ENCODE assay signal across 36 cellular contexts in genomic region chr12:28650906-28651305, GRCh38.
"Had no signal": no experiment of that assay in that cellular context is flagged by ENCODE, and none has a peak within 500 bp of the region (broad histone marks: within the 10 kb centered on the region; RNA-seq: fewer than 3 reads in every experiment).

No MANE protein-coding gene starts in this region.

- ATAC-seq: activated CD4-positive, alpha-beta T cell treated with anti-CD3 and anti-CD28 coated beads for 36 hours; activated CD4-positive, CD25-positive, alpha-beta regulatory T cell treated with anti-CD3 and anti-CD28 coated beads, Interleukin-2, amount 50 U/mL, for 24 hours; activated CD8-positive, alpha-beta memory T cell treated with anti-CD3 and anti-CD28 coated beads, Interleukin-2, amount 10 ng/mL, durations not matched to agents 7 days and 5 days; activated CD8-positive, alpha-beta T cell treated with anti-CD3 and anti-CD28 coated beads, Interleukin-2, amount 10 ng/mL, durations not matched to agents 7 days and 5 days; activated naive CD8-positive, alpha-beta T cell treated with anti-CD3 and anti-CD28 coated beads, Interleukin-2, amount 50 U/mL, for 24 hours; body of pancreas; WTC11 had no signal

- H3K9me3 Mint-ChIP-seq: activated naive CD4-positive, alpha-beta T cell treated with anti-CD3 and anti-CD28 coated beads, Interleukin-2, amount 10 ng/mL, durations not matched to agents 7 days and 5 days; activated T-helper 2 cell treated with anti-CD3 and anti-CD28 coated beads, Interferon-gamma antibody, Interleukin-2, Interleukin-4, amounts not matched to agents 10 μg/mL and 5 μg/mL and 100 μg/mL, durations not matched to agents 14 hours and 24 hours and 36 hours; T-helper 2 cell treated with Interferon-gamma antibody and Interleukin-4, amounts not matched to agents 5 μg/mL and 100 μg/mL, for 36 hours had no signal

- H3K36me3 ChIP-seq: ascending aorta, brain microvascular endothelial cell, breast epithelium, WERI-Rb-1 had no signal

- H3K4me1 Mint-ChIP-seq: activated CD4-positive, alpha-beta memory T cell treated with anti-CD3 and anti-CD28 coated beads, Interleukin-2, amount 10 ng/mL, durations not matched to agents 7 days and 5 days; activated CD4-positive, alpha-beta T cell treated with anti-CD3 and anti-CD28 coated beads for 36 hours; activated CD4-positive, alpha-beta T cell treated with anti-CD3 and anti-CD28 coated beads, Interleukin-2, amount 10 ng/mL, durations not matched to agents 7 days and 5 days; activated CD8-positive, alpha-beta memory T cell treated with anti-CD3 and anti-CD28 coated beads, Interleukin-2, amount 10 ng/mL, durations not matched to agents 7 days and 5 days; activated naive CD4-positive, alpha-beta T cell treated with anti-CD3 and anti-CD28 coated beads, Interleukin-2, amount 10 ng/mL, durations not matched to agents 7 days and 5 days; activated naive CD4-positive, alpha-beta T cell treated with anti-CD3 and anti-CD28 coated beads, Interleukin-2, amount 50 U/mL, for 24 hours; activated naive CD8-positive, alpha-beta T cell treated with anti-CD3 and anti-CD28 coated beads, Interleukin-2, amount 10 ng/mL, durations not matched to agents 7 days and 5 days; activated naive CD8-positive, alpha-beta T cell treated with anti-CD3 and anti-CD28 coated beads, Interleukin-2, amount 50 U/mL, for 24 hours had no signal

- H3K27ac Mint-ChIP-seq: activated CD4-positive, alpha-beta memory T cell treated with anti-CD3 and anti-CD28 coated beads, Interleukin-2, amount 10 ng/mL, durations not matched to agents 7 days and 5 days; activated CD4-positive, alpha-beta T cell treated with anti-CD3 and anti-CD28 coated beads for 36 hours; activated CD4-positive, alpha-beta T cell treated with anti-CD3 and anti-CD28 coated beads, Interleukin-2, amount 10 ng/mL, durations not matched to agents 7 days and 5 days; activated CD8-positive, alpha-beta memory T cell treated with anti-CD3 and anti-CD28 coated beads, Interleukin-2, amount 10 ng/mL, durations not matched to agents 7 days and 5 days; activated CD8-positive, alpha-beta T cell treated with anti-CD3 and anti-CD28 coated beads, Interleukin-2, amount 10 ng/mL, durations not matched to agents 7 days and 5 days; activated naive CD4-positive, alpha-beta T cell treated with anti-CD3 and anti-CD28 coated beads, Interleukin-2, amount 10 ng/mL, durations not matched to agents 7 days and 5 days; activated naive CD4-positive, alpha-beta T cell treated with anti-CD3 and anti-CD28 coated beads, Interleukin-2, amount 50 U/mL, for 24 hours; activated naive CD8-positive, alpha-beta T cell; activated naive CD8-positive, alpha-beta T cell treated with anti-CD3 and anti-CD28 coated beads, Interleukin-2, amount 10 ng/mL, durations not matched to agents 7 days and 5 days; activated naive CD8-positive, alpha-beta T cell treated with anti-CD3 and anti-CD28 coated beads, Interleukin-2, amount 50 U/mL, for 24 hours; activated T-cell treated with anti-CD3 and anti-CD28 coated beads, Interleukin-2, amount 50 U/mL, for 24 hours; activated T-helper 2 cell treated with anti-CD3 and anti-CD28 coated beads, Interferon-gamma antibody, Interleukin-2, Interleukin-4, amounts not matched to agents 10 μg/mL and 5 μg/mL and 100 μg/mL, durations not matched to agents 14 hours and 24 hours and 36 hours; T-helper 1 cell treated with Interleukin-12 subunit alpha and Interleukin-12 subunit beta and Interleukin-4 antibody, amounts not matched to agents 30 μg/mL and 1 μg/mL, for 36 hours; T-helper 2 cell treated with Interferon-gamma antibody and Interleukin-4, amounts not matched to agents 5 μg/mL and 100 μg/mL, for 36 hours; WTC11 had no signal

- H3K4me3 Mint-ChIP-seq: activated CD4-positive, alpha-beta memory T cell treated with anti-CD3 and anti-CD28 coated beads, Interleukin-2, amount 10 ng/mL, durations not matched to agents 7 days and 5 days; activated CD4-positive, alpha-beta T cell treated with anti-CD3 and anti-CD28 coated beads for 36 hours; activated CD4-positive, alpha-beta T cell treated with anti-CD3 and anti-CD28 coated beads, Interleukin-2, amount 10 ng/mL, durations not matched to agents 7 days and 5 days; activated CD8-positive, alpha-beta memory T cell treated with anti-CD3 and anti-CD28 coated beads, Interleukin-2, amount 10 ng/mL, durations not matched to agents 7 days and 5 days; activated CD8-positive, alpha-beta T cell treated with anti-CD3 and anti-CD28 coated beads, Interleukin-2, amount 10 ng/mL, durations not matched to agents 7 days and 5 days; activated naive CD4-positive, alpha-beta T cell treated with anti-CD3 and anti-CD28 coated beads, Interleukin-2, amount 10 ng/mL, durations not matched to agents 7 days and 5 days; activated naive CD4-positive, alpha-beta T cell treated with anti-CD3 and anti-CD28 coated beads, Interleukin-2, amount 50 U/mL, for 24 hours; activated naive CD8-positive, alpha-beta T cell; activated naive CD8-positive, alpha-beta T cell treated with anti-CD3 and anti-CD28 coated beads, Interleukin-2, amount 10 ng/mL, durations not matched to agents 7 days and 5 days; activated naive CD8-positive, alpha-beta T cell treated with anti-CD3 and anti-CD28 coated beads, Interleukin-2, amount 50 U/mL, for 24 hours; activated T-cell treated with anti-CD3 and anti-CD28 coated beads, Interleukin-2, amount 50 U/mL, for 24 hours; T-helper 1 cell treated with Interleukin-12 subunit alpha and Interleukin-12 subunit beta and Interleukin-4 antibody, amounts not matched to agents 30 μg/mL and 1 μg/mL, for 36 hours; T-helper 2 cell treated with Interferon-gamma antibody and Interleukin-4, amounts not matched to agents 5 μg/mL and 100 μg/mL, for 36 hours; WTC11 had no signal

- H3K27ac ChIP-seq: ascending aorta, body of pancreas, brain microvascular endothelial cell, breast epithelium, WERI-Rb-1 had no signal

- H3K4me3 ChIP-seq: ascending aorta, body of pancreas, breast epithelium had no signal

- H3K27me3 ChIP-seq: ascending aorta, body of pancreas, brain microvascular endothelial cell, breast epithelium had no signal

- H3K27me3 Mint-ChIP-seq: activated CD4-positive, alpha-beta memory T cell treated with anti-CD3 and anti-CD28 coated beads, Interleukin-2, amount 10 ng/mL, durations not matched to agents 7 days and 5 days; activated CD4-positive, alpha-beta T cell treated with anti-CD3 and anti-CD28 coated beads, Interleukin-2, amount 10 ng/mL, durations not matched to agents 7 days and 5 days; activated CD8-positive, alpha-beta memory T cell treated with anti-CD3 and anti-CD28 coated beads, Interleukin-2, amount 10 ng/mL, durations not matched to agents 7 days and 5 days; activated naive CD4-positive, alpha-beta T cell treated with anti-CD3 and anti-CD28 coated beads, Interleukin-2, amount 10 ng/mL, durations not matched to agents 7 days and 5 days; activated naive CD8-positive, alpha-beta T cell treated with anti-CD3 and anti-CD28 coated beads, Interleukin-2, amount 10 ng/mL, durations not matched to agents 7 days and 5 days had no signal

- H3K9me3 ChIP-seq: ascending aorta, body of pancreas had no signal

- DNase-seq: activated CD4-positive, alpha-beta memory T cell treated with anti-CD3 and anti-CD28 coated beads, Interleukin-2, amount 10 ng/mL, durations not matched to agents 7 days and 5 days; activated CD4-positive, alpha-beta T cell treated with anti-CD3 and anti-CD28 coated beads for 1 hour; activated CD4-positive, alpha-beta T cell treated with anti-CD3 and anti-CD28 coated beads for 36 hours; activated CD4-positive, alpha-beta T cell treated with anti-CD3 and anti-CD28 coated beads for 48 hours; activated CD4-positive, alpha-beta T cell treated with anti-CD3 and anti-CD28 coated beads, Interleukin-2, amount 10 ng/mL, durations not matched to agents 7 days and 5 days; activated CD4-positive, alpha-beta T cell treated with anti-CD3 and anti-CD28 coated beads, Interleukin-2, amount 50 U/mL, for 48 hours; activated CD4-positive, CD25-positive, alpha-beta regulatory T cell; activated CD8-positive, alpha-beta memory T cell treated with anti-CD3 and anti-CD28 coated beads for 24 hours; activated CD8-positive, alpha-beta memory T cell treated with anti-CD3 and anti-CD28 coated beads, Interleukin-2, amount 10 ng/mL, durations not matched to agents 7 days and 5 days; activated CD8-positive, alpha-beta memory T cell treated with anti-CD3 and anti-CD28 coated beads, Interleukin-2, amount 50 U/mL, for 48 hours; activated CD8-positive, alpha-beta T cell treated with anti-CD3 and anti-CD28 coated beads, Interleukin-2, amount 10 ng/mL, durations not matched to agents 7 days and 5 days; activated effector memory CD4-positive, alpha-beta T cell treated with Interleukin-2 at 50 U/mL for 16 hours; activated gamma-delta T cell; activated naive CD4-positive, alpha-beta T cell treated with anti-CD3 and anti-CD28 coated beads, Interleukin-2, amount 10 ng/mL, durations not matched to agents 7 days and 5 days; activated naive CD4-positive, alpha-beta T cell treated with Interleukin-2 at 50 U/mL for 16 hours; activated naive CD8-positive, alpha-beta T cell treated with anti-CD3 and anti-CD28 coated beads, Interleukin-2, amount 10 ng/mL, durations not matched to agents 7 days and 5 days; activated naive CD8-positive, alpha-beta T cell treated with anti-CD3 and anti-CD28 coated beads, Interleukin-2, amount 50 U/mL, for 24 hours; activated T-cell treated with anti-CD3 and anti-CD28 coated beads, Interleukin-2, amount 50 U/mL, for 24 hours; activated T-cell treated with anti-CD3 and anti-CD28 coated beads, Interleukin-2, amount 50 U/mL, for 48 hours; amygdala; anterior cingulate cortex; body of pancreas; brain microvascular endothelial cell; central memory CD4-positive, alpha-beta T cell; T-helper 2 cell; T-helper 9 cell; WERI-Rb-1 had no signal

- H3K36me3 Mint-ChIP-seq: activated CD8-positive, alpha-beta memory T cell treated with anti-CD3 and anti-CD28 coated beads, Interleukin-2, amount 10 ng/mL, durations not matched to agents 7 days and 5 days; activated naive CD4-positive, alpha-beta T cell treated with anti-CD3 and anti-CD28 coated beads, Interleukin-2, amount 10 ng/mL, durations not matched to agents 7 days and 5 days; activated naive CD4-positive, alpha-beta T cell treated with anti-CD3 and anti-CD28 coated beads, Interleukin-2, amount 50 U/mL, for 24 hours; activated naive CD8-positive, alpha-beta T cell; activated naive CD8-positive, alpha-beta T cell treated with anti-CD3 and anti-CD28 coated beads, Interleukin-2, amount 10 ng/mL, durations not matched to agents 7 days and 5 days had no signal

- H3K4me1 ChIP-seq: ascending aorta, body of pancreas, breast epithelium had no signal
